ENCODE assay signal across 31 cellular contexts in the genomic region with DNA sequence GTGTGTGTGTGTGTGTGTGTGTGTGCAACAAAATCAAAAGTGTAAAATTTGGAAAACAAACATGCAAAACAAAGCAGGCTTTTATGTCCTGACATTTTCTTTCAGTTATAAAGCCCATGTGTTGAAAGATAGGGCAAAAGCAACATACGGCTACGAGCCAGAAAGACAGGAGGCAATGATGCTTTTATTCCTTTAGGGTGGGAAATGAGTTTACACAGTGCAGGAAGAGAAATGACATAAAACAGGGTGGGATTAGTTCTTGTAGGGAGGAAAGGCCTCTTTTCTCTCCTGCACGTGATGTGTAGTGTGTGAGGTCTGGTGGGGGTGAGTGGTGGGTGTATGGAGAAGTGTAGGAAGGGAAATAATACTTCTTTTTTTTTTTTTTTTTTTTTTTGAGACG. TPM values are rescaled to one million over a fixed set of nuclear protein-coding genes. Genes with fewer than 3 reads are reported as not detected.
"Had no signal": no experiment of that assay in that cellular context is flagged by ENCODE, and none has a peak within 500 bp of the region (broad histone marks: within the 10 kb centered on the region; RNA-seq: fewer than 3 reads in every experiment).

No MANE protein-coding gene starts in this region.

- H3K27me3 ChIP-seq: brain microvascular endothelial cell, esophagus squamous epithelium, gastroesophageal sphincter had no signal

- H3K9me3 ChIP-seq: esophagus squamous epithelium, gastroesophageal sphincter had no signal

- H3K27ac ChIP-seq: brain microvascular endothelial cell, epithelial cell of prostate, gastroesophageal sphincter, WERI-Rb-1 had no signal

- FAIRE-seq: astrocyte, endometrium had no signal

- H3K4me1 ChIP-seq: gastroesophageal sphincter had no signal

- DNase-seq: activated B cell treated with CpG ODN at 0.5 μM for 24 hours; activated CD4-positive, alpha-beta T cell treated with anti-CD3 and anti-CD28 coated beads for 48 hours; activated CD4-positive, alpha-beta T cell treated with anti-CD3 and anti-CD28 coated beads, Interleukin-2, amount 50 U/mL, for 1 hour; activated CD4-positive, alpha-beta T cell treated with anti-CD3 and anti-CD28 coated beads, Interleukin-2, amount 50 U/mL, for 48 hours; activated CD8-positive, alpha-beta memory T cell treated with anti-CD3 and anti-CD28 coated beads for 24 hours; activated CD8-positive, alpha-beta T cell treated with anti-CD3 and anti-CD28 coated beads for 36 hours; activated effector memory CD4-positive, alpha-beta T cell treated with Interleukin-2 at 50 U/mL for 16 hours; activated gamma-delta T cell treated with Interleukin-2 at 50 U/mL for 16 hours; activated naive CD4-positive, alpha-beta T cell treated with anti-CD3 and anti-CD28 coated beads, Interleukin-2, amount 50 U/mL, for 16 hours; activated naive CD4-positive, alpha-beta T cell treated with Interleukin-2 at 50 U/mL for 16 hours; activated T-cell treated with anti-CD3 and anti-CD28 coated beads, Interleukin-2, amount 50 U/mL, for 4 hours; amniotic stem cell; anterior cingulate cortex; brain microvascular endothelial cell; cortex of kidney; effector CD8-positive, alpha-beta T cell; esophagus squamous epithelium; foreskin melanocyte; T-helper 1 cell; T-helper 17 cell; T1000; WERI-Rb-1 had no signal

- H3K36me3 ChIP-seq: brain microvascular endothelial cell, esophagus squamous epithelium, gastroesophageal sphincter, WERI-Rb-1 had no signal

- H3K4me3 ChIP-seq: esophagus squamous epithelium, gastroesophageal sphincter had no signal

RNA-seq across cellular contexts. Expression of a gene that starts 29.4 kb away (rescaled TPM):
- total RNA-seq: activated CD8-positive, alpha-beta T cell treated with anti-CD3 and anti-CD28 coated beads for 36 hours; activated T-cell treated with anti-CD3 and anti-CD28 coated beads, Interleukin-2, amount 50 U/mL, for 4 hours; activated T-helper 17 cell treated with anti-CD3 and anti-CD28 coated beads, Interleukin-2, amount 50 U/mL, for 72 hours; dermis microvascular lymphatic vessel endothelial cell had no signal

RNA-seq across cellular contexts. Expression of a gene that starts 32.7 kb away (rescaled TPM):
- total RNA-seq: activated B cell treated with CpG ODN at 0.5 μM for 24 hours; activated CD8-positive, alpha-beta T cell treated with anti-CD3 and anti-CD28 coated beads for 36 hours; astrocyte; dermis microvascular lymphatic vessel endothelial cell; fibroblast of villous mesenchyme; gastroesophageal sphincter had no signal
- polyA plus RNA-seq: adipose tissue, endothelial cell of umbilical vein had no signal
